ENCODE assay signal across 21 cellular contexts in the genomic region with DNA sequence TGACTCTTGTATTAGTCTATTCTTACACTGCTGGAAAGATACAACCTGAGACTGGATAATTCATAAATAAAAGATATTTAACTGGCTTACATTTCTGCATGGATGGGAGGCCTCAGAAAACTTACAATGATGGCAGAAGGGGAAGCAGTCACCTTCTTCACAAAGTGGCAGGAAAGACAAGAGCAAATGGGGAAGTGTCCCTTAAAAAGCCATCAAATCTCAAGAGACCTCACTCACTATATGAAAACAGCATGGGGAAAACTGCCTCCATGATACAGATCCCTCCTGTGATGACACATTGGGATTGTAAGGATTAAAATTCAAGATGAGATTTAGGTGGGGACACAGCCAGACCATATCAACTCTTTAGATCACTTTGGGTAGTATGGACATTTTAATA.
"Had no signal": no experiment of that assay in that cellular context is flagged by ENCODE, and none has a peak within 500 bp of the region (broad histone marks: within the 10 kb centered on the region; RNA-seq: fewer than 3 reads in every experiment).

No MANE protein-coding gene starts in this region.

- DNase-seq: cortex of kidney; dorsolateral prefrontal cortex; effector memory CD4-positive, alpha-beta T cell; foreskin fibroblast; glutamatergic neuron; islet precursor cell; mammary epithelial cell; mucosa of descending colon; nucleus accumbens; pancreas; right cardiac atrium; small intestine; stimulated activated CD4-positive, alpha-beta T cell treated with anti-CD3 and anti-CD28 coated beads, Interleukin-2, amount 100 ng/mL, for 48 hours; stimulated activated naive CD4-positive, alpha-beta T cell treated with Interleukin-2 at 50 U/mL for 16 hours; trophoblast cell had no signal

- H3K9me3 ChIP-seq: mucosa of descending colon, pancreas had no signal

- H3K27me3 Mint-ChIP-seq: natural killer cell treated with Interleukin-12 subunit alpha and Interleukin-12 subunit beta and Interleukin-15 and Interleukin-18, amount 100 ng/mL, for 72 hours; progenitor cell of endocrine pancreas had no signal

- ATAC-seq: gastroesophageal sphincter; left lobe of liver; mucosa of descending colon; natural killer cell treated with Interleukin-12 subunit alpha and Interleukin-12 subunit beta and Interleukin-15 and Interleukin-18, amount 100 ng/mL, for 72 hours; pancreas; right cardiac atrium had no signal

- H3K9ac ChIP-seq: neural progenitor cell had no signal

- H3K27ac Mint-ChIP-seq: natural killer cell treated with Interleukin-12 subunit alpha and Interleukin-12 subunit beta and Interleukin-15 and Interleukin-18, amount 100 ng/mL, for 72 hours; neural progenitor cell; progenitor cell of endocrine pancreas had no signal

- H3K4me3 Mint-ChIP-seq: natural killer cell treated with Interleukin-12 subunit alpha and Interleukin-12 subunit beta and Interleukin-15 and Interleukin-18, amount 100 ng/mL, for 72 hours; neural progenitor cell had no signal

- H3K36me3 ChIP-seq: esophagus muscularis mucosa, gastroesophageal sphincter, neural progenitor cell, pancreas had no signal

- H3K4me1 ChIP-seq: esophagus muscularis mucosa, gastroesophageal sphincter, neural progenitor cell, pancreas had no signal

- H3K4me3 ChIP-seq: dorsolateral prefrontal cortex, esophagus muscularis mucosa, gastroesophageal sphincter, mucosa of descending colon, neural progenitor cell, pancreas had no signal

- H3K36me3 Mint-ChIP-seq: natural killer cell treated with Interleukin-12 subunit alpha and Interleukin-12 subunit beta and Interleukin-15 and Interleukin-18, amount 100 ng/mL, for 72 hours; neural progenitor cell had no signal

- H2AFZ ChIP-seq: neural progenitor cell had no signal

- H3K4me1 Mint-ChIP-seq: neural progenitor cell had no signal

- H3K27ac ChIP-seq: dorsolateral prefrontal cortex, esophagus muscularis mucosa, gastroesophageal sphincter, neural progenitor cell, pancreas had no signal

- H3K4me2 ChIP-seq: neural progenitor cell had no signal

- H3K27me3 ChIP-seq: dorsolateral prefrontal cortex, esophagus muscularis mucosa, gastroesophageal sphincter, neural progenitor cell, pancreas had no signal
